In the genomic region with DNA sequence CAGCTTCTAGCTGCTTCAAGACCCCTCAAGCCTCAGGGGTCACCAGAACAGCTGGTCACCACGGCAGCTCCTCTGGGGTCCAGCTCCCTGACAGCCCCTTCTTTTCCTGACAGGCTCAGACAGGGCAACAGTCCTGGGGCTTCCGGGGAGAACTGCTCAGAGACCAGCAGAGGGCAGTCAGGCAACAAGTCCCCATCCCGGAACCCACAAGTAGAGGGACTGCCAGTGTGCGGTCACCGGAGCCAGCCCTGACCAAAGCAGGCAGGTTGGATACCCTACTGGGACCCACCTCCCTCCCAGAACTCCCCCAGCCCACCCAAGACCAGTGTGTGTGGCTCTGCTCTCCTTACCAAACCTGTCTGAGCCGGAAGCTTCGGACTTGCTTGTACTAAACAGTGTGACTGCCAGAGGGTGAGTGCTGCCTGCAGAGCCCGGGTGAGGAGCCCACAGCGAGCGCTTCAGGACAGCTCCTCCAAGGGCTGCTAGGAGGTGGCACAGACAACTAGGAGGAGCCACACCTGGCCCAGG, we compare ENCODE assay signal across 8 cellular contexts. TPM values are rescaled to one million over a fixed set of nuclear protein-coding genes. Genes with fewer than 3 reads are reported as not detected.
DNase-seq lines count a peak whose midpoint lies in the region; ATAC-seq and TF ChIP-seq lines count a peak whose summit lies in the region.

No MANE protein-coding gene starts in this region.

- no peaks in the 10 kb centered on the region for H3K9me3 ChIP-seq in cardiac muscle cell (ENCODE audit: low read depth)
- no peaks in the 10 kb centered on the region for H3K9me3 ChIP-seq in psoas muscle
- H3K9me3 ChIP-seq in aorta (ENCODE audit: control insufficient read depth, low read length): no peaks in the 10 kb centered on the region

- ATAC-seq in GM21825 (IDR thresholded peaks at IDR 0.05; ENCODE audit: unreplicated experiment): peak; percentile 66
- peak; percentile 89 to 96 (median 92) for ATAC-seq in psoas muscle
- peak; percentile 76 for ATAC-seq in aorta (ENCODE audit: low FRiP score)

- WGBS in psoas muscle, 3 donors: 19 to 29% (median 27%) methylated on average over 10 of the region's 10 CpGs
- 4 to 5% methylated on average over 10 of the region's 10 CpGs for WGBS in aorta, 2 donors

- no peaks in the 10 kb centered on the region for H3K27me3 ChIP-seq in cardiac muscle cell
- no peaks in the 10 kb centered on the region for H3K27me3 ChIP-seq in psoas muscle (ENCODE audit: insufficient read depth in 3 of 3, low read length in 2 of 3)
- no peaks in the 10 kb centered on the region for H3K27me3 ChIP-seq in aorta (ENCODE audit: control insufficient read depth in 1 of 2, insufficient read depth in 2 of 2, low read length in 1 of 2)

- H3K27ac ChIP-seq in cardiac muscle cell (no peak overlapping the region), psoas muscle (no peak overlapping the region), aorta (ENCODE audit: low read depth in 1 of 2, low read length in 2 of 2) (no peak overlapping the region)

- TF ChIP-seq CTCF in cardiac muscle cell (IDR thresholded peaks at IDR 0.05; ENCODE audit: low read depth, low read length) (peak; percentile 92), psoas muscle (IDR thresholded peaks at IDR 0.05) (peak; percentile 67)

- H3K4me3 ChIP-seq in cardiac muscle cell: no peak overlapping the region
- no peak overlapping the region for H3K4me3 ChIP-seq in psoas muscle
- H3K4me3 ChIP-seq in aorta (ENCODE audit: low read length in 2 of 2): no peak overlapping the region

- H3K4me1 ChIP-seq in cardiac muscle cell (ENCODE audit: low read depth): no peaks in the 10 kb centered on the region
- H3K4me1 ChIP-seq in psoas muscle: peaks cover 7% of the 10 kb centered on the region
- no peaks in the 10 kb centered on the region for H3K4me1 ChIP-seq in aorta (ENCODE audit: control insufficient read depth in 1 of 2, insufficient read depth in 2 of 2, low read length in 2 of 2)

- H3K36me3 ChIP-seq in cardiac muscle cell: no peaks in the 10 kb centered on the region
- peaks cover 0 to 39% of the 10 kb centered on the region in 2 donors for H3K36me3 ChIP-seq in psoas muscle (ENCODE audit: insufficient read depth in 1 of 2, low read depth in 1 of 2)
- H3K36me3 ChIP-seq in aorta (ENCODE audit: control insufficient read depth in 1 of 2, insufficient read depth in 2 of 2, low read length in 1 of 2): no peaks in the 10 kb centered on the region

- intact Hi-C loops in psoas muscle (cut with DNase I) (loop anchor here (1.0 to 5.0 kb wide), 6 partner anchors 46 to 326 kb away; a partner anchor contains a TSS), aorta (cut with DNase I) (loop anchor here (2.0 to 5.0 kb wide), 3 partner anchors 66 to 321 kb away; no protein-coding TSS in a partner anchor)

- peak; percentile 82 for DNase-seq in DMS153 (lab: John Stamatoyannopoulos, UW)
- peak; percentile 45 for DNase-seq in NCI-H1105 (lab: John Stamatoyannopoulos, UW)
- DNase-seq in SW 1271 (lab: John Stamatoyannopoulos, UW): peak; percentile 37 to 67
- peak; percentile 39 for DNase-seq in activated naive CD8-positive, alpha-beta T cell treated with anti-CD3 and anti-CD28 coated beads, Interleukin-2, amount 50 U/mL, for 16 hours (ENCODE audit: low read depth, low spot score)
- peak; percentile 87 to 90 for DNase-seq in cardiac muscle cell (ENCODE audit: low read depth in 1 of 2, low spot score in 1 of 2)
- peak; percentile 74 to 87 for DNase-seq in psoas muscle
- peak; percentile 87 to 91 for DNase-seq in aorta

RNA-seq across cellular contexts. Expression of a gene that starts 40.3 kb away (rescaled TPM):
- total RNA-seq in cardiac muscle cell: 59.8 and 92.9 TPM in 2 replicates
- 76.2 and 105 TPM in 2 replicates for polyA plus RNA-seq in cardiac muscle cell
- total RNA-seq in psoas muscle: 10 to 100 TPM; 49.7 to 69.4 (median 63.7) TPM
- 100 to 1,000 TPM in 2 of 3 donors, 10 to 100 TPM in 1; 47.7 to 153 (median 148) TPM for polyA plus RNA-seq in psoas muscle
- 10 to 100 TPM; 55.4 to 73.1 TPM for total RNA-seq in aorta
- 10 to 100 TPM; 47.2 to 53.2 TPM for polyA plus RNA-seq in aorta

RNA-seq across cellular contexts. Expression of a gene that starts 51.8 kb away (rescaled TPM):
- total RNA-seq in cardiac muscle cell: 19.1 and 46.4 TPM in 2 replicates
- 26.7 and 62.9 TPM in 2 replicates for polyA plus RNA-seq in cardiac muscle cell
- not detected for total RNA-seq in psoas muscle
- polyA plus RNA-seq in psoas muscle: under 1 TPM; 0.07 to 0.11 (median 0.08) TPM
- 1 to 10 TPM; 1.2 to 1.9 TPM for total RNA-seq in aorta
- polyA plus RNA-seq in aorta: 1 to 10 TPM; 2.1 to 6.6 TPM

Comparison
In these comparisons a context has a peak if more than half of its experiments do, and no peak if none do; other contexts are left out.
1. DNase-seq: peak in every context shown above with its lines; median percentile 89 in aorta; 88 in cardiac muscle cell; 82 in DMS153; 80 in psoas muscle; 52 in SW 1271; 45 in NCI-H1105; 39 in activated naive CD8-positive, alpha-beta T cell treated with anti-CD3 and anti-CD28 coated beads, Interleukin-2, amount 50 U/mL, for 16 hours.